4 cellular contexts compared by ENCODE assay signal in genomic region chr16:76791151-76791550, GRCh38.
"Had no signal": no experiment of that assay in that cellular context is flagged by ENCODE, and none has a peak within 500 bp of the region (broad histone marks: within the 10 kb centered on the region; RNA-seq: fewer than 3 reads in every experiment).

No MANE protein-coding gene starts in this region.

- H3K4me3 ChIP-seq: K562 had no signal

- DNase-seq: IMR-90, KBM-7 had no signal

- H3K27ac ChIP-seq: HL-60 had no signal
